Comparison of ENCODE assay signal across 9 cellular contexts in the genomic region with DNA sequence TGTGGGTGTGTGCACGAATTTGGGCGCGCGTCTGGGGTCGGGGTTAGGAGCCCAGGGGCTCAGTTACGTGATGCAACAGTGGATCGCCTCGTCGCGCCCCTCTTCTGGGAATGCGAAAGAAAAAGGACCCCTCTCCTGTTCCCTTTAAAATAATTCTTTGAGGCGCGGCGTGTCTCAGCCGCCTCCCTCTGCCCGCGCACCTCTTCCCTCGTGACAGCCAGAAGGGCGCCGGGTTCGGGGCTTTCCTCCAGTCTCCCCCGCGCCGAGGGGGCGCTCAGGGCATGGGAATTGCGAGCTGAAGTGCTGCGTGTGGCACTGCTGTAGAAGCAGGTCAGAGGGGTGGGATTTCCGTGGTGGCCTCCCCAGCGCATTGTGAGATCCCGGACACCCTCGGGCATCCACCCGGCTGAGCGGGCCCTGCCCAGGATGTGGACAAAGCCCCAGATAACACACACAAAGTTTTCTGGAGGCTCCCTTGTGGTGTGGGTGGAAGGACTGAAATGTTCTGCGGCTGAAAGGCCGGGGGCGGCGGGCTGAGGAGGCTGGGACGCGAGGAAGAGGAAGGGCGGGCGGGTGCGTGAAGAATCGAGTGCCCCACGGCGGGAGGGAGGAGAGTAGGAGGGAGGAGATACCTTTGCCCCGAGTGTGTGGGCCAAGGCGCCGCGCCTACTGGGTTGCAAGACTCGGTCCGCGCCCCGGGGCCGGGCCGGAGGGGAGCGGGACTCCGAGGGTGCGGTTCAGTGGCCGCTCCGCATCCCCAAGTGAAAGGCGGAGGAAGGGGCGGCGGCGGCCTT. TPM values are rescaled to one million over a fixed set of nuclear protein-coding genes. Genes with fewer than 3 reads are reported as not detected.
DNase-seq lines count a peak whose midpoint lies in the region; ATAC-seq and TF ChIP-seq lines count a peak whose summit lies in the region.
"Had no signal": no experiment of that assay in that cellular context is flagged by ENCODE, and none has a peak within 500 bp of the region (broad histone marks: within the 10 kb centered on the region; RNA-seq: fewer than 3 reads in every experiment).

No MANE protein-coding gene starts in this region.

- POLR2A ChIA-PET in Caco-2 (lab: Charles Lee), result interaction anchor here (0.6 to 1.0 kb wide), 6 partner anchors 30 to 644 kb away, joined by 3 to 8 read pairs (median 3); no protein-coding TSS in a partner anchor

- H3K27ac ChIP-seq in HUES48 (ENCODE audit: low read depth, low read length) (peak overlapping the region; percentile 57), mammary epithelial cell (ENCODE audit: insufficient read depth, low read depth, low read length) (peak overlapping the region; percentile 80), spleen (peak overlapping the region; percentile 72 to 89 (median 88))

- H3K4me3 Mint-ChIP-seq in Caco-2 (ENCODE audit: unreplicated experiment) (peak overlapping the region; percentile 100), immature natural killer cell (peak overlapping the region; percentile 89 to 94 (median 91))

- peak overlapping the region; percentile 75 for H2AFZ ChIP-seq in mammary epithelial cell (ENCODE audit: low read depth, low read length)

- peaks cover 85% of the 10 kb centered on the region for H3K79me2 ChIP-seq in mammary epithelial cell (ENCODE audit: insufficient read depth, low read length)

- no peak for TF ChIP-seq POLR2A in spleen (IDR thresholded peaks at IDR 0.05)

- H3K4me2 ChIP-seq in mammary epithelial cell (ENCODE audit: insufficient read depth, low read depth, low read length), result peak overlapping the region; percentile 82

- DNase-seq in Caco-2 (peak; percentile 49 to 56), mammary epithelial cell (peak; percentile 57), immature natural killer cell (peak; percentile 43 to 52 (median 47)), spleen (peak; percentile 88), superior temporal gyrus (ENCODE audit: extremely low spot score) (no peak)

- BruUV-seq in Caco-2 (replicated peaks; lab: Mats Ljungman, UMichigan) (no TSS peak), mammary epithelial cell (replicated peaks; lab: Mats Ljungman, UMichigan) (TSS peak; percentile 12)

- H3K9me3 Mint-ChIP-seq in Caco-2 (ENCODE audit: unreplicated experiment) (no peaks in the 10 kb centered on the region), immature natural killer cell (no peaks in the 10 kb centered on the region)

- in situ Hi-C loops in mammary epithelial cell (cut with MboI; ENCODE audit: low sequenced_read_pairs in 2 of 2), result no loop called here

- under 1% methylated on average over 19 of the region's 64 CpGs for WGBS in mammary epithelial cell (ENCODE audit: low coverage, missing lambda C conversion rate)
- 0 to 1% (median 0%) methylated on average over 52 to 64 of the region's 64 CpGs for WGBS in spleen, 5 donors

- dilution Hi-C loops in mammary epithelial cell (cut with HindIII; ENCODE audit: low sequenced_read_pairs), result no loop called here

- H3K4me1 Mint-ChIP-seq in Caco-2 (ENCODE audit: low read depth, unreplicated experiment), result peaks cover 12% of the 10 kb centered on the region
- H3K4me1 Mint-ChIP-seq in immature natural killer cell, result peaks cover 19 to 44% of the 10 kb centered on the region in 2 donors

- no peaks in the 10 kb centered on the region for H4K20me1 ChIP-seq in mammary epithelial cell (ENCODE audit: insufficient read depth, low read length)

- H3K36me3 Mint-ChIP-seq in Caco-2 (ENCODE audit: insufficient read depth, unreplicated experiment), result peaks cover 39% of the 10 kb centered on the region
- peaks cover 0 to 2% (median 0%) of the 10 kb centered on the region in 3 donors for H3K36me3 Mint-ChIP-seq in immature natural killer cell

- H3K4me1 ChIP-seq in Caco-2 (peaks cover 5% of the 10 kb centered on the region; the same call in 1 of the 2 replicates), HUES48 (ENCODE audit: control insufficient read depth, insufficient read depth, low read length) (peaks cover 21% of the 10 kb centered on the region; the same call in 1 of the 2 replicates), mammary epithelial cell (ENCODE audit: insufficient read depth, low read length) (peaks cover 19% of the 10 kb centered on the region), spleen (peaks cover 0 to 51% (median 25%) of the 10 kb centered on the region in 6 donors)

- H3K9me3 ChIP-seq in Caco-2, result no peaks in the 10 kb centered on the region
- no peaks in the 10 kb centered on the region for H3K9me3 ChIP-seq in HUES48 (ENCODE audit: control insufficient read depth, insufficient read depth, low read length)
- no peaks in the 10 kb centered on the region for H3K9me3 ChIP-seq in mammary epithelial cell (replicated peaks; ENCODE audit: insufficient read depth, low read length)
- H3K9me3 ChIP-seq in spleen, result no peaks in the 10 kb centered on the region

- H3K27me3 Mint-ChIP-seq in Caco-2 (ENCODE audit: insufficient read depth, unreplicated experiment), result no peaks in the 10 kb centered on the region
- H3K27me3 Mint-ChIP-seq in immature natural killer cell (ENCODE audit: low read depth in 3 of 3), result peaks cover 2 to 7% (median 7%) of the 10 kb centered on the region in 3 donors

- CTCF ChIA-PET in Caco-2 (lab: Charles Lee), result interaction anchor here (0.6 to 1.1 kb wide), 4 partner anchors 51 to 342 kb away, joined by 3 to 7 read pairs (median 3); a partner anchor contains a TSS
- CTCF ChIA-PET in mammary epithelial cell (lab: Charles Lee; ENCODE audit: low non-redundant PET), result interaction anchor here (0.7 kb wide), 1 partner anchor 253 kb away, joined by 3 read pairs; no protein-coding TSS in a partner anchor

- TF ChIP-seq CTCF in Caco-2 (IDR thresholded peaks at IDR 0.05; ENCODE audit: insufficient read depth in 1 of 2, low read depth in 1 of 2, low read length in 1 of 2, severe bottlenecking in 1 of 2, unreplicated experiment in 1 of 2), result no peak
- TF ChIP-seq CTCF in WI38 (IDR thresholded peaks at IDR 0.05; ENCODE audit: low read depth, low read length), result no peak
- peak in 1 of 2 donors; percentile 9 for TF ChIP-seq CTCF in mammary epithelial cell (conservative IDR thresholded peaks at IDR 0.05 in 1 of 2, IDR thresholded peaks at IDR 0.05 in 1 of 2; ENCODE audit: extremely low read depth in 1 of 2, insufficient read depth in 1 of 2, low read depth in 1 of 2, low read length in 2 of 2)
- TF ChIP-seq CTCF in spleen (IDR thresholded peaks at IDR 0.05 in 8 of 11, conservative IDR thresholded peaks at IDR 0.05 in 3 of 11), result no peak

- H3K27ac Mint-ChIP-seq in Caco-2 (ENCODE audit: unreplicated experiment), result peak overlapping the region; percentile 97
- peak overlapping the region; percentile 23 to 87 (median 80) for H3K27ac Mint-ChIP-seq in immature natural killer cell

- H3K36me3 ChIP-seq in Caco-2 (ENCODE audit: control insufficient read depth, insufficient read depth, low read length) (no peaks in the 10 kb centered on the region), HUES48 (ENCODE audit: control insufficient read depth, insufficient read depth, low read length) (no peaks in the 10 kb centered on the region), mammary epithelial cell (ENCODE audit: insufficient read depth, low read length) (no peaks in the 10 kb centered on the region), spleen (no peaks in the 10 kb centered on the region)

- H3K27me3 ChIP-seq in Caco-2 (replicated peaks; ENCODE audit: control insufficient read depth, insufficient read depth, low read length) (no peaks in the 10 kb centered on the region), HUES48 (ENCODE audit: control insufficient read depth, insufficient read depth, low read length) (peaks cover 22% of the 10 kb centered on the region), mammary epithelial cell (ENCODE audit: insufficient read depth, low read length) (no peaks in the 10 kb centered on the region), spleen (replicated peaks in 1 of 7) (no peaks in the 10 kb centered on the region)

- peak overlapping the region; percentile 94 for H3K4me3 ChIP-seq in Caco-2 (ENCODE audit: low read depth, low read length)
- H3K4me3 ChIP-seq in HUES48 (ENCODE audit: low read depth, low read length), result peak overlapping the region; percentile 85
- peak overlapping the region; percentile 97 for H3K4me3 ChIP-seq in WI38 (ENCODE audit: low read depth, low read length)
- H3K4me3 ChIP-seq in mammary epithelial cell (replicated peaks in 1 of 3; ENCODE audit: insufficient read depth in 1 of 3, low read depth in 2 of 3, low read length in 3 of 3), result peak overlapping the region; percentile 61 to 80 (median 70)
- peak overlapping the region; percentile 78 to 95 (median 80) for H3K4me3 ChIP-seq in spleen

- intact Hi-C loops in Caco-2 (cut with micrococcal nuclease; ENCODE audit: unreplicated experiment), result loop anchor here (1.0 kb wide), 2 partner anchors 34 to 94 kb away; no protein-coding TSS in a partner anchor
- intact Hi-C loops in mammary epithelial cell (cut with micrococcal nuclease), result loop anchor here (1.0 to 2.0 kb wide), 4 partner anchors 35 to 253 kb away; no protein-coding TSS in a partner anchor
- intact Hi-C loops in spleen (cut with DNase I; ENCODE audit: low total_unique reads), result no loop called here

- H3K9ac ChIP-seq in HUES48 (ENCODE audit: low read depth, low read length) (peak overlapping the region; percentile 63), mammary epithelial cell (ENCODE audit: insufficient read depth, low read length) (peak overlapping the region; percentile 86)

- peak; percentile 28 for ATAC-seq in GM21360 (IDR thresholded peaks at IDR 0.05; ENCODE audit: unreplicated experiment)

RNA-seq across cellular contexts. Expression of a gene that starts 0.7 kb away (rescaled TPM):
- total RNA-seq in Caco-2 (2022) (119 and 127 TPM in 2 replicates), mammary epithelial cell (100 to 1,000 TPM; 156 to 188 TPM), spleen (10 to 100 TPM; 40.7 to 91.9 (median 57.2) TPM)
- polyA plus RNA-seq in mammary epithelial cell (102 TPM), immature natural killer cell (10 to 100 TPM; 40.4 to 59.6 (median 57.5) TPM), spleen (10 to 100 TPM in 2 of 3 donors, 1 to 10 TPM in 1; 9.7 to 15.6 (median 10.5) TPM)
- polyA minus RNA-seq in mammary epithelial cell, result 154 TPM

RNA-seq across cellular contexts. Expression of a gene that starts 52.3 kb away (rescaled TPM):
- 6.3 and 7.4 TPM in 2 replicates for total RNA-seq in Caco-2 (2022)
- 1 to 10 TPM; 2.9 to 8.3 TPM for total RNA-seq in mammary epithelial cell
- polyA plus RNA-seq in mammary epithelial cell, result 0.33 TPM
- 0.47 TPM for polyA minus RNA-seq in mammary epithelial cell
- polyA plus RNA-seq in immature natural killer cell, result not detected
- under 1 TPM in 3 of 7 donors, not detected in 4; 0.09 to 0.20 (median 0.19) TPM for total RNA-seq in spleen
- polyA plus RNA-seq in spleen, result not detected
- total RNA-seq: glomerular endothelial cell had no signal
